Comparison of ENCODE assay signal across 8 cellular contexts in the genomic region with DNA sequence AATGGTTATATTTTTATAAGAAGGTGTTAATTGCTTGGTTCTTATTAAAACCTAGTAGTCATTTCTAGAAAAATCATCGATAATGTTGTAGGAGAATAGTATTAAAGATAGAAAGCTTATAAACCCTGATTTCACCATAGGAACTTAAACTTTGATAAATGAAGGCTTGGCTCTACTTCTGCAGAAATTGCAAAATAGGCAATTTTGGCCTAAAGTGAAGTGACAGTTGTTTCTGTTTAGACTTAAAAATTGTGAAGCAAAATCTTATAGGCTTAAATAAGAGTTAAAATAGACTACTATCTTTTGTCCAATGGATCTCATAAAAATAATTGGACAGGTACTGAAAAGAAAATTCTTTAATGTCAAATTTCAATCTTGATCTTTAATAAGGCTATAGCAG.
"Had no signal": no experiment of that assay in that cellular context is flagged by ENCODE, and none has a peak within 500 bp of the region (broad histone marks: within the 10 kb centered on the region; RNA-seq: fewer than 3 reads in every experiment).

No MANE protein-coding gene starts in this region.

- H3K4me3 ChIP-seq: GM12878 had no signal

- FAIRE-seq: G401.6, GM12878, GM12891, GM12892, GM18507, GM19239 had no signal

- ATAC-seq: GM12878 had no signal

- DNase-seq: GDM1, GF-D8 had no signal
